In genomic region chr20:48776306-48776705, GRCh38 we compare ENCODE assay signal across 9 cellular contexts. TPM values are rescaled to one million over a fixed set of nuclear protein-coding genes. Genes with fewer than 3 reads are reported as not detected.
DNase-seq lines count a peak whose midpoint lies in the region; ATAC-seq and TF ChIP-seq lines count a peak whose summit lies in the region.
"Had no signal": no experiment of that assay in that cellular context is flagged by ENCODE, and none has a peak within 500 bp of the region (broad histone marks: within the 10 kb centered on the region; RNA-seq: fewer than 3 reads in every experiment).

No MANE protein-coding gene starts in this region.

- CTCF ChIA-PET in PC-3 (lab: Charles Lee) = no interaction called here

- H3K36me3 ChIP-seq in MG63 = no peaks in the 10 kb centered on the region
- H3K36me3 ChIP-seq in PC-3 (ENCODE audit: low read depth, low read length) = no peaks in the 10 kb centered on the region

- no peaks in the 10 kb centered on the region for H3K9me2 ChIP-seq in PC-3 (replicated peaks; ENCODE audit: low read length)

- H3K4me2 ChIP-seq in PC-3 (ENCODE audit: low read length) = no peak overlapping the region

- no peak overlapping the region for H3K9ac ChIP-seq in PC-3 (ENCODE audit: low read length)

- no peak overlapping the region for H3K27ac ChIP-seq in PC-3 (ENCODE audit: low read length)

- TF ChIP-seq CTCF in PC-3 (conservative IDR thresholded peaks at IDR 0.05; ENCODE audit: low read depth, low read length) = no peak

- POLR2A ChIA-PET in PC-3 (lab: Charles Lee; ENCODE audit: unreplicated experiment) = no interaction called here

- no peak overlapping the region for H2AFZ ChIP-seq in PC-3 (ENCODE audit: low read length)

- peaks cover 8% of the 10 kb centered on the region; the same call in 1 of the 2 replicates for H3K9me3 ChIP-seq in MG63
- no peaks in the 10 kb centered on the region for H3K9me3 ChIP-seq in PC-3 (ENCODE audit: low read length)

- H3K79me2 ChIP-seq in PC-3 (ENCODE audit: low read length) = no peaks in the 10 kb centered on the region

- no peaks in the 10 kb centered on the region for H3K4me1 ChIP-seq in PC-3 (ENCODE audit: insufficient read depth, low read length)

- no peaks in the 10 kb centered on the region for H3K27me3 ChIP-seq in MG63
- no peaks in the 10 kb centered on the region for H3K27me3 ChIP-seq in PC-3 (ENCODE audit: low read length)

- DNase-seq in DMS 273 (lab: John Stamatoyannopoulos, UW; ENCODE audit: unreplicated experiment) = peak; percentile 94
- peak; percentile 58 for DNase-seq in MG63
- DNase-seq in epidermal melanocyte (ENCODE audit: insufficient read length, low spot score) = peak; percentile 46
- peak; percentile 65 for DNase-seq in posterior vena cava (ENCODE audit: low spot score)
- no peak for DNase-seq in PC-3
- DNase-seq: activated naive CD4-positive, alpha-beta T cell treated with anti-CD3 and anti-CD28 coated beads for 36 hours had no signal

- H4K20me1 ChIP-seq in PC-3 (ENCODE audit: low read length) = no peaks in the 10 kb centered on the region

- no TSS peak for BruUV-seq in PC-3 (replicated peaks; lab: Mats Ljungman, UMichigan)

- H3F3A ChIP-seq in PC-3 (ENCODE audit: low read length, unreplicated experiment) = no peaks in the 10 kb centered on the region

- ATAC-seq in PC-3 = no peak
- ATAC-seq in HG02678 (IDR thresholded peaks at IDR 0.05; ENCODE audit: unreplicated experiment) = no peak
- ATAC-seq in GM19324 (IDR thresholded peaks at IDR 0.05; ENCODE audit: low FRiP score, unreplicated experiment) = no peak
- ATAC-seq: esophagus mucosa had no signal

- intact Hi-C loops in posterior vena cava (cut with DNase I) (loop anchor here in 1 of 2 donors (1.0 kb wide), 1 partner anchor 28 kb away; no protein-coding TSS in a partner anchor), PC-3 (cut with micrococcal nuclease) (no loop called here)

- no peak overlapping the region for H3K4me3 ChIP-seq in MG63
- H3K4me3 ChIP-seq in PC-3 (ENCODE audit: low read length) = no peak overlapping the region

RNA-seq across cellular contexts. Expression of gene PREX1, which starts 51.5 kb away (rescaled TPM):
- total RNA-seq in MG63 (2014; rRNA removed; shearing (Covaris generic); ENCODE audit: low replicate concordance) = 5.2 and 5.8 TPM in 2 replicates
- total RNA-seq in posterior vena cava = 10 to 100 TPM; 16.9 to 22.0 TPM
- total RNA-seq in PC-3 (2014; rRNA removed) = 18.9 and 22.1 TPM in 2 replicates
